In genomic region chr7:2582006-2582735, GRCh38 we compare ENCODE assay signal across 1 cellular context.
TF ChIP-seq lines count a peak whose summit lies in the region.

No MANE protein-coding gene starts in this region.

TF ChIP-seq in GM23338, 12 proteins besides CTCF, POLR2A, EP300 and RAD21 (continued from another document):
- no peak for TF ChIP-seq ZNF462 (CRISPR knock-in tag; IDR thresholded peaks at IDR 0.05)
